Comparison of ENCODE assay signal across 9 cellular contexts in genomic region chr17:17387461-17388362, GRCh38.
DNase-seq lines count a peak whose midpoint lies in the region; ATAC-seq and TF ChIP-seq lines count a peak whose summit lies in the region.
"Had no signal": no experiment of that assay in that cellular context is flagged by ENCODE, and none has a peak within 500 bp of the region (broad histone marks: within the 10 kb centered on the region; RNA-seq: fewer than 3 reads in every experiment).

No MANE protein-coding gene starts in this region.

- H3K4me2 ChIP-seq in OCI-LY7 (ENCODE audit: low read length), result no peak overlapping the region

- POLR2A ChIA-PET in OCI-LY7 (lab: Charles Lee), result no interaction called here

- H4K20me1 ChIP-seq in OCI-LY7 (ENCODE audit: insufficient read depth, low read length), result no peaks in the 10 kb centered on the region

- H2AFZ ChIP-seq in OCI-LY7 (ENCODE audit: low read length), result no peak overlapping the region

- H3K27me3 ChIP-seq in cardiac muscle cell (no peaks in the 10 kb centered on the region), testis (no peaks in the 10 kb centered on the region)

- DNase-seq in activated CD8-positive, alpha-beta memory T cell treated with anti-CD3 and anti-CD28 coated beads, Interleukin-2, amount 50 U/mL, for 48 hours, result peak; percentile 63
- DNase-seq in activated CD8-positive, alpha-beta memory T cell treated with anti-CD3 and anti-CD28 coated beads for 24 hours, result no peak
- DNase-seq in OCI-LY7 (ENCODE audit: low spot score) (peak; percentile 70), cardiac muscle cell (ENCODE audit: low read depth in 1 of 2, low spot score in 1 of 2) (peak in 1 of 2 donors; percentile 44), testis (no peak), cerebellar nuclear complex (lab: John Stamatoyannopoulos, UW) (no peak)

- TF ChIP-seq POLR2A in testis (IDR thresholded peaks at IDR 0.05), result no peak

- no peaks in the 10 kb centered on the region for H3K9me2 ChIP-seq in OCI-LY7 (ENCODE audit: insufficient read depth, low read length)

- no peak overlapping the region for H3K27ac ChIP-seq in OCI-LY7 (ENCODE audit: low read depth, low read length, poor library complexity, severe bottlenecking)
- H3K27ac ChIP-seq in cardiac muscle cell, result no peak overlapping the region
- no peak overlapping the region for H3K27ac ChIP-seq in testis
- H3K27ac ChIP-seq: C4-2B had no signal

- no TSS peak for BruUV-seq in OCI-LY7 (replicated peaks; lab: Mats Ljungman, UMichigan)

- CTCF ChIA-PET in OCI-LY7 (lab: Charles Lee; ENCODE audit: unreplicated experiment), result no interaction called here

- intact Hi-C loops in OCI-LY7 (cut with micrococcal nuclease; ENCODE audit: unreplicated experiment), result no loop called here
- intact Hi-C loops in testis (cut with DNase I; ENCODE audit: low total_unique reads), result no loop called here

- whole genome bisulfite sequencing in testis, 2 donors, result 69 to 77% methylated on average over 13 to 15 of the region's 15 CpGs

- H3K9me3 ChIP-seq in OCI-LY7 (ENCODE audit: low read length) (no peaks in the 10 kb centered on the region), cardiac muscle cell (ENCODE audit: low read depth) (no peaks in the 10 kb centered on the region), testis (no peaks in the 10 kb centered on the region)

- H3K4me1 ChIP-seq in OCI-LY7 (ENCODE audit: insufficient read depth, low read length, poor library complexity, severe bottlenecking) (no peaks in the 10 kb centered on the region), cardiac muscle cell (ENCODE audit: low read depth) (no peaks in the 10 kb centered on the region), testis (peaks cover 9% of the 10 kb centered on the region)

- H3K79me2 ChIP-seq in OCI-LY7 (ENCODE audit: insufficient read depth, low read depth, low read length), result no peaks in the 10 kb centered on the region

- H3K36me3 ChIP-seq in OCI-LY7 (ENCODE audit: insufficient read depth, low read length) (no peaks in the 10 kb centered on the region), cardiac muscle cell (no peaks in the 10 kb centered on the region), testis (ENCODE audit: low read depth, missing control alignments) (no peaks in the 10 kb centered on the region)

- H3K4me3 ChIP-seq in OCI-LY7 (ENCODE audit: low read depth, low read length, poor library complexity, severe bottlenecking) (no peak overlapping the region), cardiac muscle cell (no peak overlapping the region), testis (no peak overlapping the region)

- ATAC-seq in GM19328 (IDR thresholded peaks at IDR 0.05; ENCODE audit: unreplicated experiment), result no peak
- no peak for ATAC-seq in HG03432 (IDR thresholded peaks at IDR 0.05; ENCODE audit: unreplicated experiment)

- TF ChIP-seq CTCF in OCI-LY7 (conservative IDR thresholded peaks at IDR 0.05; ENCODE audit: low read length), result peak; percentile 76
- TF ChIP-seq CTCF in cardiac muscle cell (IDR thresholded peaks at IDR 0.05; ENCODE audit: low read depth, low read length), result peak; percentile 32
- peak in 2 of 3 experiments; percentile 15 to 30 for TF ChIP-seq CTCF in testis (IDR thresholded peaks at IDR 0.05)

Comparison
In these comparisons a context has a peak if more than half of its experiments do, and no peak if none do; other contexts are left out.
1. DNase-seq: peak in activated CD8-positive, alpha-beta memory T cell treated with anti-CD3 and anti-CD28 coated beads, Interleukin-2, amount 50 U/mL, for 48 hours (single experiment) and OCI-LY7 (single experiment); none in activated CD8-positive, alpha-beta memory T cell treated with anti-CD3 and anti-CD28 coated beads for 24 hours (single experiment), testis (single experiment) and cerebellar nuclear complex (0 of 2).
2. CTCF ChIP-seq: peak in every context shown above with its lines; median percentile 76 in OCI-LY7; 32 in cardiac muscle cell; 22 in testis.